In the genomic region with DNA sequence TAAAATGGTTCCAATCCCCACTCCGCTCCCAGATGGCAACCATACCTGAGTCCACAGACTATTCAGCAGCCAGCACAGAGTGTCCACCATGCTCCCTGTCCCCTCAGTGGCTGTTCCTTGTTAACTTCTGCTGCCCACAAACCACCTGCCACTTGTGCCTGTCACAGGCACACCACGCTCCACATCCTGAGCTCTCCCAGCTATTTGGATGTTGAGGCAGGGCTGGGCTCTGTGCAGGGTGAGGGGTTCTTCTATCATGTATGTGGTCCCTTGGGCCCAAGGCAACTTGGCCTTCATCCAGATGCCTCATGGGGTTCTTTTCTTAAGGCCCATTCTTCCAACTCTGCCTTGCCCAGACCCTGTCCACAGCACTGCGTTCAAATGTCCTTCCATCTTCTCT, we compare ENCODE assay signal across 21 cellular contexts.
"Had no signal": no experiment of that assay in that cellular context is flagged by ENCODE, and none has a peak within 500 bp of the region (broad histone marks: within the 10 kb centered on the region; RNA-seq: fewer than 3 reads in every experiment).

No MANE protein-coding gene starts in this region.

- ATAC-seq: HepG2 had no signal

- DNase-seq: IMR-90, Karpas-422, KG1, MM.1S, NCI-H1092 treated with DMSO at 0.1 percent for 48 hours, NCI-H1436, NCI-H187, NCI-H2029, NCI-H2081 treated with DMSO at 0.1 percent for 48 hours, NCI-H2171, NCI-H226, NCI-H446, NCI-H510A, NCI-H524 treated with DMSO at 0.1 percent for 48 hours, NCI-H69, NCI-H774, Right ventricle myocardium superior, RPMI8226, SIG-M5, SK-N-SH had no signal

- H3K9me3 ChIP-seq: SK-N-SH had no signal
